20 cellular contexts compared by ENCODE assay signal in the genomic region with DNA sequence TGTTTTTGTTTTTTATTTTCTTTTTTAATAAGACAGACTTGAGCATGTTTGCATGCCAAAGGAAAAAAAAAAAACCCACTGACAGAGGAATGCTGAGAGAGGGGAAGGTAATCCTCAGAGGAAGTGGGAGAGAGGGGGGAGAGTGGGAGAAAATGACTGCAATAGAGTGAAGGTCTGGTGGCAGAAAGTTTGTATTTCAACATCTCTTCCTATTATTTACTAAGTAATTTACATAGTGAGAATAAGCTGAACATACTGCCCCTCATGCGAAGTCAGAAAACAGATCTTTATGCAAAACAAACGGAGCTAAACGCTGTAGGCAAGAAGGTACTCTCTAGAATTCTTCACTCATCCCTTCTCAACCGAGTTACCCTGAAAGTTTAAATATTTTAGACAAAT. TPM values are rescaled to one million over a fixed set of nuclear protein-coding genes. Genes with fewer than 3 reads are reported as not detected.
DNase-seq lines count a peak whose midpoint lies in the region; ATAC-seq and TF ChIP-seq lines count a peak whose summit lies in the region.
"Had no signal": no experiment of that assay in that cellular context is flagged by ENCODE, and none has a peak within 500 bp of the region (broad histone marks: within the 10 kb centered on the region; RNA-seq: fewer than 3 reads in every experiment).

No MANE protein-coding gene starts in this region.

- WGBS in esophagus muscularis mucosa = 84% methylated on average over 4 of the region's 4 CpGs
- 76 to 84% methylated on average over 4 of the region's 4 CpGs for WGBS in body of pancreas, 2 donors

- no peaks in the 10 kb centered on the region for H3K27me3 Mint-ChIP-seq in memory B cell
- H3K27me3 Mint-ChIP-seq: activated CD4-positive, alpha-beta memory T cell treated with anti-CD3 and anti-CD28 coated beads, Interleukin-2, amount 10 ng/mL, durations not matched to agents 7 days and 5 days had no signal

- H3K27ac ChIP-seq in ACC112 (ENCODE audit: low read depth, low read length) = peak overlapping the region; percentile 3; the same call in 1 of the 2 replicates
- no peak overlapping the region for H3K27ac ChIP-seq in esophagus muscularis mucosa (replicated peaks in 1 of 4)
- peak overlapping the region in 1 of 4 donors; percentile 17 for H3K27ac ChIP-seq in body of pancreas
- H3K27ac ChIP-seq: breast epithelium, RWPE1, uterus had no signal

- peaks cover 39% of the 10 kb centered on the region for H3K36me3 ChIP-seq in ACC112 (ENCODE audit: insufficient read depth, low read length)
- peaks cover 0 to 25% (median under 1%) of the 10 kb centered on the region in 4 donors for H3K36me3 ChIP-seq in esophagus muscularis mucosa
- H3K36me3 ChIP-seq in body of pancreas (replicated peaks in 1 of 2; ENCODE audit: insufficient read depth in 1 of 2, low read depth in 2 of 2) = no peaks in the 10 kb centered on the region
- H3K36me3 ChIP-seq: breast epithelium, uterus had no signal

- no peak overlapping the region for H2AFZ ChIP-seq in ACC112 (ENCODE audit: low read length, unreplicated experiment)

- H3K4me1 ChIP-seq in ACC112 (ENCODE audit: control insufficient read depth, insufficient read depth, low read length, unreplicated experiment) (peaks cover 20% of the 10 kb centered on the region), esophagus muscularis mucosa (peaks cover 0 to 19% (median 7%) of the 10 kb centered on the region in 4 donors), body of pancreas (peaks cover 48% of the 10 kb centered on the region)
- H3K4me1 ChIP-seq: breast epithelium, uterus had no signal

- H3K4me1 Mint-ChIP-seq in memory B cell = peaks cover 13% of the 10 kb centered on the region

- DNase-seq in GM12865 (ENCODE audit: low read depth) (peak; percentile 44), NCI-H69 (lab: John Stamatoyannopoulos, UW) (peak; percentile 20), memory B cell (ENCODE audit: low spot score in 2 of 2) (no peak), esophagus muscularis mucosa (ENCODE audit: extremely low spot score) (no peak), body of pancreas (no peak), NCI-H1092 (lab: John Stamatoyannopoulos, UW) (no peak)
- DNase-seq: activated CD4-positive, alpha-beta memory T cell treated with anti-CD3 and anti-CD28 coated beads, Interleukin-2, amount 10 ng/mL, durations not matched to agents 7 days and 5 days; activated T-cell treated with anti-CD3 and anti-CD28 coated beads, Interleukin-2, amount 50 U/mL, for 48 hours; H9; left lung; NCI-H187 treated with DMSO at 0.1 percent for 48 hours; occipital lobe; right cardiac atrium; stimulated activated naive CD4-positive, alpha-beta T cell treated with Interleukin-2 at 50 U/mL for 16 hours; uterus had no signal

- no peaks in the 10 kb centered on the region for H3K9me3 ChIP-seq in esophagus muscularis mucosa
- no peaks in the 10 kb centered on the region for H3K9me3 ChIP-seq in body of pancreas
- H3K9me3 ChIP-seq: breast epithelium, left lung, uterus had no signal

- no peak for ATAC-seq in memory B cell (ENCODE audit: low read depth)
- ATAC-seq in body of pancreas = no peak
- no peak for ATAC-seq in GM21576 (IDR thresholded peaks at IDR 0.05; ENCODE audit: unreplicated experiment)
- ATAC-seq: esophagus mucosa had no signal

- H3K27me3 ChIP-seq in ACC112 (ENCODE audit: insufficient read depth, low read length) = no peaks in the 10 kb centered on the region
- no peaks in the 10 kb centered on the region for H3K27me3 ChIP-seq in esophagus muscularis mucosa
- no peaks in the 10 kb centered on the region for H3K27me3 ChIP-seq in body of pancreas
- H3K27me3 ChIP-seq: breast epithelium, left lung, uterus had no signal

- peaks cover 86% of the 10 kb centered on the region for H3K79me2 ChIP-seq in ACC112 (ENCODE audit: control insufficient read depth, insufficient read depth, low read length, unreplicated experiment)

- H3K4me3 Mint-ChIP-seq in memory B cell = no peak overlapping the region
- H3K4me3 Mint-ChIP-seq: activated CD4-positive, alpha-beta memory T cell treated with anti-CD3 and anti-CD28 coated beads, Interleukin-2, amount 10 ng/mL, durations not matched to agents 7 days and 5 days; H9 had no signal

- H3K9me3 Mint-ChIP-seq in memory B cell = no peaks in the 10 kb centered on the region
- H3K9me3 Mint-ChIP-seq: activated CD4-positive, alpha-beta memory T cell treated with anti-CD3 and anti-CD28 coated beads, Interleukin-2, amount 10 ng/mL, durations not matched to agents 7 days and 5 days; H9 had no signal

- H3K36me3 Mint-ChIP-seq in memory B cell = peaks cover 22% of the 10 kb centered on the region

- TF ChIP-seq POLR2A in esophagus muscularis mucosa (IDR thresholded peaks at IDR 0.05; ENCODE audit: low read depth) (no peak), body of pancreas (IDR thresholded peaks at IDR 0.05) (no peak)

- TF ChIP-seq CTCF in GM12865 (IDR thresholded peaks at IDR 0.05; ENCODE audit: insufficient read depth, low read depth, low read length, missing control alignments) (no peak), esophagus muscularis mucosa (IDR thresholded peaks at IDR 0.05) (no peak), body of pancreas (IDR thresholded peaks at IDR 0.05) (no peak)

- intact Hi-C loops in esophagus muscularis mucosa (cut with DNase I) = no loop called here
- intact Hi-C loops in body of pancreas (cut with DNase I) = no loop called here

- no peak overlapping the region for H3K4me3 ChIP-seq in ACC112 (ENCODE audit: low read depth, low read length)
- H3K4me3 ChIP-seq in GM12865 (ENCODE audit: low read depth, low read length) = no peak overlapping the region
- no peak overlapping the region for H3K4me3 ChIP-seq in esophagus muscularis mucosa
- H3K4me3 ChIP-seq in body of pancreas = no peak overlapping the region
- H3K4me3 ChIP-seq: breast epithelium, left lung, uterus had no signal

- TF ChIP-seq EP300 in esophagus muscularis mucosa (IDR thresholded peaks at IDR 0.05) = no peak

- H3K27ac Mint-ChIP-seq in memory B cell = peak overlapping the region; percentile 18

RNA-seq across cellular contexts. Expression of a gene that starts 45.0 kb away (rescaled TPM):
- 10 to 100 TPM; 38.8 to 51.5 (median 42.7) TPM for total RNA-seq in esophagus muscularis mucosa
- 100 to 1,000 TPM; 100 to 104 TPM for total RNA-seq in body of pancreas

Comparison
In these comparisons a context has a peak if more than half of its experiments do, and no peak if none do; other contexts are left out.
1. DNase-seq: peak in GM12865 (single experiment) and NCI-H69 (single experiment); none in memory B cell (0 of 2), esophagus muscularis mucosa (single experiment), body of pancreas (0 of 4) and NCI-H1092 (single experiment).